ENCODE assay signal across 26 cellular contexts in the genomic region with DNA sequence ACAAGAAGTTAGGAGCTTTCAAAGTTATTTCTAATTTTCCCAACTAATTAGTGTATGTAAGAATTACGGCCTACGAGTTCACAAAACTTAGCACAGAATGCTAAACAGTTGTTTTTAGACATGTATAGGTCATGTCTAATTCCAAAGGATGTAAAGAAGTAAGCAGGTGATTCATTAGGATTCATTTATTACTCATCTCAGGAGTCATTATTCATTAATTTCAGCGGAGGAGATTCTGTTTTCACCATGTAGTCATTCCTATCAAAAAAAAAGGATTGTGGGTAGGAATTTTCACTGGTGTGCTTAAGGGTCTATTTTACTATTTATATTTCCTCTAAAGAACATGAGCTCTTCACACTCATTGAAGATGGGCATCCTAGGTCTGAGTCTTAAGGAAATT.
"Had no signal": no experiment of that assay in that cellular context is flagged by ENCODE, and none has a peak within 500 bp of the region (broad histone marks: within the 10 kb centered on the region; RNA-seq: fewer than 3 reads in every experiment).

No MANE protein-coding gene starts in this region.

- DNase-seq: activated CD4-positive, alpha-beta T cell treated with anti-CD3 and anti-CD28 coated beads for 4 hours; activated CD4-positive, alpha-beta T cell treated with anti-CD3 and anti-CD28 coated beads, Interleukin-2, amount 50 U/mL, for 4 hours; activated effector memory CD4-positive, alpha-beta T cell treated with Interleukin-2 at 50 U/mL for 16 hours; activated naive CD4-positive, alpha-beta T cell treated with Interleukin-2 at 50 U/mL for 16 hours; activated T-cell treated with anti-CD3 and anti-CD28 coated beads for 4 hours; anterior cingulate cortex; cerebellar nuclear complex; colonic mucosa; effector CD8-positive, alpha-beta T cell; erythroblast; foreskin fibroblast; heart right ventricle; kidney glomerular epithelial cell; left lung; mucosa of descending colon; right lobe of liver; stimulated activated CD4-positive, alpha-beta T cell treated with anti-CD3 and anti-CD28 coated beads, Interleukin-12 subunit alpha, Interleukin-12 subunit beta, amount 100 ng/mL, for 4 hours; stimulated activated CD4-positive, alpha-beta T cell treated with anti-CD3 and anti-CD28 coated beads, Interleukin-4, amount 100 ng/mL, for 1 hour; stimulated activated naive CD8-positive, alpha-beta T cell treated with anti-CD3 and anti-CD28 coated beads, Interleukin-15, Interleukin-2, amounts not matched to agents 100 U/mL and 50 U/mL, for 24 hours; T-helper 9 cell; testis; transverse colon had no signal

- ATAC-seq: heart right ventricle; left lung; mucosa of descending colon; natural killer cell treated with Interleukin-12 subunit alpha and Interleukin-12 subunit beta and Interleukin-15 and Interleukin-18, amount 100 ng/mL, for 72 hours; right lobe of liver; stimulated activated naive CD8-positive, alpha-beta T cell treated with anti-CD3 and anti-CD28 coated beads, Interleukin-15, Interleukin-2, amounts not matched to agents 100 U/mL and 50 U/mL, for 24 hours had no signal

- H3K4me3 ChIP-seq: cardiac muscle cell, colonic mucosa, heart right ventricle, left lung, lung, mucosa of descending colon, right lobe of liver, testis, transverse colon had no signal

- H3K27ac ChIP-seq: cardiac muscle cell, colonic mucosa, heart right ventricle, left lung, right lobe of liver, testis, transverse colon, VCaP had no signal

- H3K27me3 ChIP-seq: cardiac muscle cell, colonic mucosa, heart right ventricle, left lung, right lobe of liver, testis, transverse colon had no signal

- H3K9me3 ChIP-seq: colonic mucosa, testis had no signal

- H3K36me3 ChIP-seq: cardiac muscle cell, colonic mucosa, heart right ventricle, left lung, right lobe of liver, transverse colon had no signal

- H3K4me1 ChIP-seq: colonic mucosa, heart right ventricle, left lung, right lobe of liver, testis, transverse colon had no signal
